1 cellular context compared by ENCODE assay signal in the genomic region with DNA sequence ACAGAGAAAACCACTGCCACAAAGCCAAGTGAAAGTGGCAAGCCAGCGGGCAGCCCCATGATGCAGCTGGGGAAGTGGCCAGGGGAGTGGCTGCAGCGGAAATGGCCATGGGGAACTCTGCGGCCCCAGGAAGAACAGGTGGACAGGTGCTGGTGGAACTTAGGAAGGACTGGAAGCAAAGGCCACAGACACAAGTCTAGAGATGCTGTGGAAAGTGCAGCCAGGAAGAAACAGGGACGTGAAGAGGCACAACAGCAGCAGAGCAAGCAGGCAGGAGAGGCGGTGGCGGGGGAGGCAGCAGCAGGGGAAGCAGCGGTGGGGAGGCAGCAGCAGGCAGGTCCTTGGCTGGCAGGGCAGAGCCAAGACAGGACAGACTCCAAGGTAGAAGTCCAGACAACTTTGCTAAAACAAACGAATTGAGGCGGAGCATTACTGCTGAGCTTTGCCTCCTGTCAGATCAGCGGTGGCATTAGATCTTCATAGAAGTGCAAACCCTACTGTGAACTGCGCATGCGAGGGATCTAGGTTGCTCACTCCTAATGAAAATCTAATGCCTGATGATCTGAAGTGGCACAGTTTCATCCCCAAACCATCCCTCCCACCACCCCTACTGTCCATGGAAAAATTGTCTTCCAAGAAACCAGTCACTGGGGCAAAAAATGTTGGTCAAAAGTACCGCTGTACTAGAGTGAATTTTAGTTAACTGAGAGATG.
TF ChIP-seq lines count a peak whose summit lies in the region.

No MANE protein-coding gene starts in this region.

TF ChIP-seq in K562, 482 proteins besides CTCF, POLR2A, EP300 and RAD21:
- TF ChIP-seq CBX3 (IDR thresholded peaks at IDR 0.05; ENCODE audit: borderline replicate concordance in 1 of 2, low read length in 2 of 2) (peak in 1 of 2 experiments; percentile 37; a peak in 1 of 3 replicates), LARP7 (IDR thresholded peaks at IDR 0.05) (no peak), NRF1 (conservative IDR thresholded peaks at IDR 0.05 in 1 of 2, IDR thresholded peaks at IDR 0.05 in 1 of 2) (peak; percentile 61 to 63)
TF ChIP-seq in K562: peak in this region for 2.
